Comparison of ENCODE assay signal across 8 cellular contexts in genomic region chr10:12710594-12711343, GRCh38.
A peak's percentile ranks its signal among the peaks of the same experiment; 100 is the strongest.
DNase-seq lines count a peak whose midpoint lies in the region; ATAC-seq and TF ChIP-seq lines count a peak whose summit lies in the region.

No MANE protein-coding gene starts in this region.

- peak; percentile 99 for TF ChIP-seq CTCF in AG10803 (conservative IDR thresholded peaks at IDR 0.05; ENCODE audit: low read length)
- TF ChIP-seq CTCF in LNCaP clone FGC (IDR thresholded peaks at IDR 0.05; ENCODE audit: control insufficient read depth, extremely low read depth, insufficient read depth): peak; percentile 96
- TF ChIP-seq CTCF in foreskin fibroblast (IDR thresholded peaks at IDR 0.05; ENCODE audit: low read depth, low read length): peak; percentile 98
- TF ChIP-seq CTCF in omental fat pad (IDR thresholded peaks at IDR 0.05): peak in 1 of 3 donors; percentile 61

- H3K27ac ChIP-seq in substantia nigra (ENCODE audit: low read depth, low read length, poor library complexity, severe bottlenecking): no peak overlapping the region

- ATAC-seq in GM19452 (IDR thresholded peaks at IDR 0.05; ENCODE audit: unreplicated experiment): peak; percentile 72
- peak; percentile 77 for ATAC-seq in omental fat pad (ENCODE audit: low FRiP score)

- DNase-seq in AG10803 (ENCODE audit: low read depth) (peak; percentile 89), LNCaP clone FGC (ENCODE audit: low read depth) (peak; percentile 33), SHP77 treated with DMSO at 0.1 percent for 48 hours (lab: John Stamatoyannopoulos, UW) (peak; percentile 24), foreskin fibroblast (peak; percentile 65 to 93), omental fat pad (ENCODE audit: low spot score) (peak; percentile 62), substantia nigra (lab: John Stamatoyannopoulos, UW) (peak in 41 of 49 donors; percentile 1 to 74 (median 40))
- DNase-seq in activated T-helper 9 cell treated with anti-CD3 and anti-CD28 coated beads, Interleukin-2, amount 50 U/mL, for 16 hours (ENCODE audit: low read depth): peak; percentile 69

- H3K4me3 ChIP-seq in AG10803 (ENCODE audit: low read length) (no peak overlapping the region), LNCaP clone FGC (ENCODE audit: low read depth, low read length) (no peak overlapping the region), foreskin fibroblast (ENCODE audit: low read depth in 1 of 2, low read length in 2 of 2) (no peak overlapping the region)

Comparison
In these comparisons a context has a peak if more than half of its experiments do, and no peak if none do; other contexts are left out.
1. DNase-seq: peak in every context shown above with its lines; median percentile 89 in AG10803; 79 in foreskin fibroblast; 69 in activated T-helper 9 cell treated with anti-CD3 and anti-CD28 coated beads, Interleukin-2, amount 50 U/mL, for 16 hours; 62 in omental fat pad; 40 in substantia nigra; 33 in LNCaP clone FGC; 24 in SHP77 treated with DMSO at 0.1 percent for 48 hours.